14 cellular contexts compared by ENCODE assay signal in the genomic region with DNA sequence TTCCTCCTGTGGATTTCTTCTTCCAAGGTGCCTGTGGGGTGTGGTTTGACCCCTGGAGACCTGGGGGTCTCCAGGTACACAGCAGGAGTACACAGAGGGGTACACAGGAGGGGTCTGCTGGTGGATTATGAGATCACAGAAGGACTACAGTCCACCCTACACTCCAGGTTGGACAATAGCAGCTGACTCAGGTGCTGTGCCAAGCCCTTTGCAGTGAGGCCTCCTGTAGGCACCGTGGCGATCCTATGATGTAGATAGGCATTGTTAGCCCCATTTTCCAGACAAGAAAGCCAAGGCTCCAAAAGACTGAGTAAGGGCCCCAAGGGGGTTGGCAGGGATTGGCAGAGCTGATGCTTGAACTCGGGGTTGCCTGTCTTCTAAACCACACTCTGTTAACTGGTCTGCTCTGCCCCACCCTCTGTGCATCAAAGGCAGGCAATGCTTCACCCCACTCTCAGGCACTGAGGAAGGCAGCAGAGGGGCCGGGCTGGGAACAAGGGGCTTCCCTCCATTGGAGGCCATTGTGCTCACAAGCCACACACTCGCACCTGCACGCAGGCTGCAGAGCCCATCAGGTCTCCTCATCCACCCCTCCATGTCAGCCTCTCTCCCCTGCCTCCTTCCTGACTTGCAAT.
DNase-seq lines count a peak whose midpoint lies in the region; ATAC-seq and TF ChIP-seq lines count a peak whose summit lies in the region.
"Had no signal": no experiment of that assay in that cellular context is flagged by ENCODE, and none has a peak within 500 bp of the region (broad histone marks: within the 10 kb centered on the region; RNA-seq: fewer than 3 reads in every experiment).

No MANE protein-coding gene starts in this region.

- peaks cover 6% of the 10 kb centered on the region for H3K36me3 Mint-ChIP-seq in neural crest cell (ENCODE audit: low read depth)
- no peaks in the 10 kb centered on the region for H3K36me3 Mint-ChIP-seq in type B pancreatic cell

- H3K4me1 ChIP-seq in right cardiac atrium (ENCODE audit: control insufficient read depth, insufficient read depth, low read length) = peaks cover 18% of the 10 kb centered on the region

- H3K4me1 Mint-ChIP-seq in neural crest cell (peaks cover 49% of the 10 kb centered on the region), type B pancreatic cell (ENCODE audit: unreplicated experiment) (peaks cover 7% of the 10 kb centered on the region)
- H3K4me1 Mint-ChIP-seq: natural killer cell had no signal

- peak overlapping the region; percentile 10 for H3K27ac Mint-ChIP-seq in neural crest cell (ENCODE audit: unreplicated experiment)
- no peak overlapping the region for H3K27ac Mint-ChIP-seq in type B pancreatic cell
- H3K27ac Mint-ChIP-seq: activated B cell treated with CpG ODN at 0.5 μM for 24 hours, natural killer cell had no signal

- intact Hi-C loops in cardiac septum (cut with DNase I) (loop anchor here (2.0 to 10.0 kb wide), 2 partner anchors 117 to 317 kb away; no protein-coding TSS in a partner anchor), right cardiac atrium (cut with DNase I) (no loop called here), dorsolateral prefrontal cortex (cut with DNase I) (no loop called here)

- H3K27ac ChIP-seq in right cardiac atrium (ENCODE audit: low read length) = no peak overlapping the region
- H3K27ac ChIP-seq in dorsolateral prefrontal cortex = peak overlapping the region; percentile 63 to 99 (median 97)

- H3K27me3 Mint-ChIP-seq in neural crest cell (ENCODE audit: low read depth) = peaks cover 41% of the 10 kb centered on the region
- H3K27me3 Mint-ChIP-seq in type B pancreatic cell = peaks cover 41% of the 10 kb centered on the region
- H3K27me3 Mint-ChIP-seq: activated B cell treated with CpG ODN at 0.5 μM for 24 hours had no signal

- H3K27me3 ChIP-seq in right cardiac atrium (ENCODE audit: control insufficient read depth, insufficient read depth) = no peaks in the 10 kb centered on the region
- H3K27me3 ChIP-seq in dorsolateral prefrontal cortex = no peaks in the 10 kb centered on the region

- TF ChIP-seq CTCF in dorsolateral prefrontal cortex (IDR thresholded peaks at IDR 0.05 in 54 of 56, conservative IDR thresholded peaks at IDR 0.05 in 2 of 56; ENCODE audit: low read depth in 1 of 56, partially characterized antibody in 56 of 56) (no peak), neural crest cell (conservative IDR thresholded peaks at IDR 0.05) (no peak), type B pancreatic cell (conservative IDR thresholded peaks at IDR 0.05) (no peak)

- no peak overlapping the region for H3K4me3 ChIP-seq in right cardiac atrium (ENCODE audit: low read length)
- no peak overlapping the region for H3K4me3 ChIP-seq in dorsolateral prefrontal cortex

- 94% methylated on average over 6 of the region's 6 CpGs for WGBS in right cardiac atrium

- peaks cover 2% of the 10 kb centered on the region for H3K9me3 ChIP-seq in right cardiac atrium (ENCODE audit: control insufficient read depth, low read length)

- ATAC-seq in right cardiac atrium = no peak
- ATAC-seq: natural killer cell had no signal

- DNase-seq in cardiac septum (ENCODE audit: low spot score) (peak; percentile 63), right cardiac atrium (no peak), dorsolateral prefrontal cortex (peak in 2 of 10 donors; percentile 1 to 8), neural crest cell (ENCODE audit: low read depth, low spot score) (no peak), type B pancreatic cell (ENCODE audit: extremely low spot score, unreplicated experiment) (peak; percentile 37), SK-N-DZ (ENCODE audit: low spot score) (no peak), NCI-H187 treated with DMSO at 0.1 percent for 48 hours (lab: John Stamatoyannopoulos, UW) (no peak)
- DNase-seq in activated CD8-positive, alpha-beta memory T cell treated with anti-CD3 and anti-CD28 coated beads, Interleukin-2, amount 50 U/mL, for 4 hours = no peak
- DNase-seq: activated B cell treated with CpG ODN at 0.5 μM for 24 hours; activated gamma-delta T cell; COR-L47; effector memory CD4-positive, alpha-beta T cell; natural killer cell; stimulated activated CD4-positive, alpha-beta T cell treated with anti-CD3 and anti-CD28 coated beads, Interleukin-2, amount 100 ng/mL, for 24 hours had no signal

- H3K4me3 Mint-ChIP-seq in neural crest cell (no peak overlapping the region), type B pancreatic cell (no peak overlapping the region)
- H3K4me3 Mint-ChIP-seq: activated B cell treated with CpG ODN at 0.5 μM for 24 hours, natural killer cell had no signal

- peaks cover 6% of the 10 kb centered on the region for H3K9me3 Mint-ChIP-seq in neural crest cell
- H3K9me3 Mint-ChIP-seq in type B pancreatic cell = peaks cover 4% of the 10 kb centered on the region

Comparison
In these comparisons a context has a peak if more than half of its experiments do, and no peak if none do; other contexts are left out.
1. DNase-seq: peak in cardiac septum (single experiment) and type B pancreatic cell (single experiment); none in right cardiac atrium (0 of 3), neural crest cell (single experiment), activated CD8-positive, alpha-beta memory T cell treated with anti-CD3 and anti-CD28 coated beads, Interleukin-2, amount 50 U/mL, for 4 hours (single experiment), SK-N-DZ (single experiment) and NCI-H187 treated with DMSO at 0.1 percent for 48 hours (single experiment).